In genomic region chr18:77776104-77776503, GRCh38 we compare ENCODE assay signal across 21 cellular contexts.
DNase-seq lines count a peak whose midpoint lies in the region; TF ChIP-seq lines count a peak whose summit lies in the region.
"Had no signal": no experiment of that assay in that cellular context is flagged by ENCODE, and none has a peak within 500 bp of the region (broad histone marks: within the 10 kb centered on the region; RNA-seq: fewer than 3 reads in every experiment).

No MANE protein-coding gene starts in this region.

- H3K4ac ChIP-seq in neuronal stem cell (ENCODE audit: low read length), result no peak overlapping the region

- no peak overlapping the region for H3K4me2 ChIP-seq in neuronal stem cell (ENCODE audit: insufficient read depth, low read length, poor library complexity, severe bottlenecking)
- H3K4me2 ChIP-seq: BLaER1 had no signal

- no peak overlapping the region for H2BK15ac ChIP-seq in neuronal stem cell (ENCODE audit: low read length)

- H3K9me3 Mint-ChIP-seq in activated naive CD8-positive, alpha-beta T cell treated with anti-CD3 and anti-CD28 coated beads for 36 hours, result no peaks in the 10 kb centered on the region
- H3K9me3 Mint-ChIP-seq: CD14-positive monocyte had no signal

- H3K18ac ChIP-seq in neuronal stem cell (ENCODE audit: low read length), result no peak overlapping the region

- no peak overlapping the region for H3K14ac ChIP-seq in neuronal stem cell (ENCODE audit: low read length)

- H3K27me3 Mint-ChIP-seq in activated naive CD8-positive, alpha-beta T cell treated with anti-CD3 and anti-CD28 coated beads for 36 hours, result no peaks in the 10 kb centered on the region
- H3K27me3 Mint-ChIP-seq: CD4-positive, CD25-positive, alpha-beta regulatory T cell had no signal

- TF ChIP-seq CTCF in LNCaP clone FGC (IDR thresholded peaks at IDR 0.05; ENCODE audit: control insufficient read depth, extremely low read depth, insufficient read depth) (0 out of 2 replicates have a peak, but pooled peaks have one; percentile 8), esophagus muscularis mucosa (IDR thresholded peaks at IDR 0.05) (no peak)

- no peak overlapping the region for H2AFZ ChIP-seq in neuronal stem cell (ENCODE audit: low read length)

- H4K91ac ChIP-seq in neuronal stem cell (ENCODE audit: low read depth, low read length, poor library complexity), result no peak overlapping the region

- H2BK120ac ChIP-seq in neuronal stem cell (ENCODE audit: low read depth, low read length), result no peak overlapping the region

- no peak for TF ChIP-seq POLR2A in esophagus muscularis mucosa (IDR thresholded peaks at IDR 0.05; ENCODE audit: low read depth)

- WGBS in esophagus muscularis mucosa, result 85% methylated on average over 12 of the region's 12 CpGs
- no CpG with 5 or more reads among the region's 12 CpGs for WGBS in neuronal stem cell (ENCODE audit: extremely low coverage in 2 of 2, insufficient read length in 2 of 2, insufficient replicate concordance in 1 of 2), 2 donors

- H3K36me3 Mint-ChIP-seq in activated naive CD8-positive, alpha-beta T cell treated with anti-CD3 and anti-CD28 coated beads for 36 hours, result no peaks in the 10 kb centered on the region
- H3K36me3 Mint-ChIP-seq: CD14-positive monocyte; CD4-positive, alpha-beta memory T cell; CD4-positive, CD25-positive, alpha-beta regulatory T cell; CD8-positive, alpha-beta memory T cell had no signal

- H3K27ac ChIP-seq in esophagus muscularis mucosa (replicated peaks in 1 of 4) (no peak overlapping the region), neuronal stem cell (replicated peaks; ENCODE audit: low read length) (no peak overlapping the region)
- H3K27ac ChIP-seq: BLaER1 had no signal

- H4K8ac ChIP-seq in neuronal stem cell (ENCODE audit: low read depth, low read length), result no peak overlapping the region

- H3K36me3 ChIP-seq in esophagus muscularis mucosa (no peaks in the 10 kb centered on the region), neuronal stem cell (replicated peaks in 1 of 2; ENCODE audit: control insufficient read depth in 2 of 2, insufficient read depth in 2 of 2, low read length in 2 of 2) (no peaks in the 10 kb centered on the region)
- H3K36me3 ChIP-seq: BE2C, BLaER1 had no signal

- no peak overlapping the region for H2BK5ac ChIP-seq in neuronal stem cell (ENCODE audit: low read length)

- no peak for DNase-seq in LNCaP clone FGC (ENCODE audit: low read depth)
- DNase-seq in esophagus muscularis mucosa (ENCODE audit: extremely low spot score), result peak; percentile 42
- DNase-seq in activated naive CD8-positive, alpha-beta T cell treated with anti-CD3 and anti-CD28 coated beads for 36 hours, result no peak
- no peak for DNase-seq in neuronal stem cell (ENCODE audit: low spot score)
- no peak for DNase-seq in SKM-1 treated with dmso at 0.1 percent for 144 hours (lab: John Stamatoyannopoulos, UW; ENCODE audit: unreplicated experiment)
- DNase-seq: 8988T; ACHN; BE2C; C1 segment of cervical spinal cord; CD4-positive, alpha-beta memory T cell; CD4-positive, CD25-positive, alpha-beta regulatory T cell; CD8-positive, alpha-beta memory T cell; COR-L47; DMS 273 treated with DMSO at 0.1 percent for 48 hours; DMS153; DMS53; DMS79; DND-41; GF-D8 had no signal

- no peaks in the 10 kb centered on the region for H3K4me1 Mint-ChIP-seq in activated naive CD8-positive, alpha-beta T cell treated with anti-CD3 and anti-CD28 coated beads for 36 hours
- H3K4me1 Mint-ChIP-seq: CD14-positive monocyte; CD4-positive, alpha-beta memory T cell; CD4-positive, CD25-positive, alpha-beta regulatory T cell; CD8-positive, alpha-beta memory T cell had no signal

- H3K4me3 ChIP-seq in LNCaP clone FGC (ENCODE audit: low read depth, low read length) (no peak overlapping the region), esophagus muscularis mucosa (no peak overlapping the region), neuronal stem cell (ENCODE audit: low read length in 2 of 2) (no peak overlapping the region)
- H3K4me3 ChIP-seq: BLaER1 had no signal

- no peak overlapping the region for H2AK5ac ChIP-seq in neuronal stem cell (ENCODE audit: low read depth, low read length)

- no peak for TF ChIP-seq EP300 in esophagus muscularis mucosa (IDR thresholded peaks at IDR 0.05)

- H3K27ac Mint-ChIP-seq in activated naive CD8-positive, alpha-beta T cell treated with anti-CD3 and anti-CD28 coated beads for 36 hours, result no peak overlapping the region
- H3K27ac Mint-ChIP-seq: CD14-positive monocyte; CD4-positive, alpha-beta memory T cell; CD4-positive, CD25-positive, alpha-beta regulatory T cell; CD8-positive, alpha-beta memory T cell had no signal

- H3K4me3 Mint-ChIP-seq in activated naive CD8-positive, alpha-beta T cell treated with anti-CD3 and anti-CD28 coated beads for 36 hours, result no peak overlapping the region
- H3K4me3 Mint-ChIP-seq: CD14-positive monocyte; CD4-positive, alpha-beta memory T cell; CD4-positive, CD25-positive, alpha-beta regulatory T cell; CD8-positive, alpha-beta memory T cell had no signal

- no peaks in the 10 kb centered on the region for H3K4me1 ChIP-seq in esophagus muscularis mucosa
- H3K4me1 ChIP-seq in neuronal stem cell (ENCODE audit: control insufficient read depth in 2 of 2, insufficient read depth in 1 of 2, low read depth in 1 of 2, low read length in 2 of 2), result no peaks in the 10 kb centered on the region
- H3K4me1 ChIP-seq: BE2C, BLaER1 had no signal

- H3K79me1 ChIP-seq in neuronal stem cell (ENCODE audit: low read depth, low read length), result no peaks in the 10 kb centered on the region

- H3K27me3 ChIP-seq in esophagus muscularis mucosa, result no peaks in the 10 kb centered on the region
- H3K27me3 ChIP-seq in neuronal stem cell (ENCODE audit: control insufficient read depth in 3 of 3, insufficient read depth in 3 of 3, low read depth in 1 of 3, low read length in 3 of 3), result no peaks in the 10 kb centered on the region
- H3K27me3 ChIP-seq: BE2C, BLaER1 had no signal

- no peak overlapping the region for H3K9ac ChIP-seq in neuronal stem cell (ENCODE audit: low read depth, low read length, poor library complexity)
- H3K9ac ChIP-seq: BLaER1 had no signal

- H2BK12ac ChIP-seq in neuronal stem cell (ENCODE audit: low read length), result no peak overlapping the region

- H3K23ac ChIP-seq in neuronal stem cell (ENCODE audit: low read depth, low read length, poor library complexity), result no peak overlapping the region

- intact Hi-C loops in esophagus muscularis mucosa (cut with DNase I), result no loop called here

- H3K9me3 ChIP-seq in esophagus muscularis mucosa, result no peaks in the 10 kb centered on the region
- no peaks in the 10 kb centered on the region for H3K9me3 ChIP-seq in neuronal stem cell (replicated peaks in 1 of 2; ENCODE audit: control insufficient read depth in 2 of 2, insufficient read depth in 1 of 2, low read depth in 1 of 2, low read length in 2 of 2)
- H3K9me3 ChIP-seq: BE2C, BLaER1 had no signal
